ENCODE assay signal across 23 cellular contexts in the genomic region with DNA sequence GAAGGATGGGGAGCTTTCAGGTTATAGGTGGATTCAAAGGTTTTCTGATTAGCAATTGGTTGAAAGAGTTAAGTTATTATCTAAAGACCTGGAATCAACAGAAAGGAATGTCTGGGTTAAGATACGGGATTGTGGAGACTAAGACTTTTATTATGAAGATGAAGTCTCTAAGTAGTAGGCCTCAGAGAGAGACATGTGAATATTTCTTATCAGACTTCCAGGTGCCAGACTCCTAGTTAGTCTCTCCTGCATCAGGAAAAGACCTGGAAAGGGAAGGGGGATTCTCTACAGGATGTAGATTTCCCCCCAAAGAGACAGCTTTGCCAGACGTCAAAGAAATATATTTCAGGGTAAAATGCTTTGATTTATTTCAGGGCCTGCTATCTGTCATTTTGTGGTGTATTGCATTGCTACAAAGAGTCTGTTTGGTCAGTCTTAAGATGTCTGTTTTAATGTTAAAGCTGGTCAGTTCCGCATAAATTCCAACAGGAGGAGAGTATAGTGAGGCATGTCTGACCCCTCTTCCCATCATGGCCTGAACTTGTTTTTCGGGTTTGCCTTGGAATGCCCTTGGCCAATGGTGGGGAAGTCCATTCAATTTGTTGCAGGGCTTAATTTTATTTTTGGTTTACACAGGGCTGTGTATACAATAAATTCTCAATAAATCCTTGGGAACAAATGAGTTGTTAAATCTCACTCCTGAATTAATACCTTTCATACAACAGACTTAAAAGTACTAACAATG.
"Had no signal": no experiment of that assay in that cellular context is flagged by ENCODE, and none has a peak within 500 bp of the region (broad histone marks: within the 10 kb centered on the region; RNA-seq: fewer than 3 reads in every experiment).

No MANE protein-coding gene starts in this region.

- H3K27me3 ChIP-seq: foreskin keratinocyte, tibial artery had no signal

- H3K4me3 ChIP-seq: tibial artery had no signal

- H3K4me1 ChIP-seq: foreskin keratinocyte, tibial artery had no signal

- ATAC-seq: activated naive CD4-positive, alpha-beta T cell treated with anti-CD3 and anti-CD28 coated beads, Interleukin-2, amount 50 U/mL, for 72 hours; activated T-helper 17 cell treated with anti-CD3 and anti-CD28 coated beads, Interleukin-2, amount 50 U/mL, for 72 hours; foreskin keratinocyte; sciatic nerve; stimulated activated effector memory CD8-positive, alpha-beta T cell treated with anti-CD3 and anti-CD28 coated beads, Interleukin-12 subunit alpha, Interleukin-12 subunit beta, amount 100 ng/mL, for 72 hours; stimulated activated naive CD8-positive, alpha-beta T cell treated with anti-CD3 and anti-CD28 coated beads, Interleukin-15, amount 100 ng/mL, for 72 hours had no signal

- DNase-seq: activated CD4-positive, alpha-beta T cell treated with anti-CD3 and anti-CD28 coated beads for 1 hour; activated CD4-positive, alpha-beta T cell treated with anti-CD3 and anti-CD28 coated beads, Interleukin-2, amount 50 U/mL, for 1 hour; activated CD8-positive, alpha-beta memory T cell treated with anti-CD3 and anti-CD28 coated beads for 24 hours; activated CD8-positive, alpha-beta memory T cell treated with anti-CD3 and anti-CD28 coated beads, Interleukin-2, amount 50 U/mL, for 4 hours; activated T-cell treated with anti-CD3 and anti-CD28 coated beads, Interleukin-2, amount 50 U/mL, for 24 hours; aorta; caudate nucleus; effector CD4-positive, alpha-beta T cell; erythroblast; foreskin keratinocyte; left cardiac atrium; naive B cell; occipital lobe; small intestine; stimulated activated CD4-positive, alpha-beta T cell treated with anti-CD3 and anti-CD28 coated beads, Interleukin-2, amount 100 ng/mL, for 24 hours; stimulated activated naive CD8-positive, alpha-beta T cell treated with anti-CD3 and anti-CD28 coated beads, Interleukin-15, amount 100 ng/mL, for 72 hours; tibial artery; WERI-Rb-1 had no signal

- H3K9me3 ChIP-seq: tibial artery had no signal

- H3K36me3 ChIP-seq: tibial artery, WERI-Rb-1 had no signal

- FAIRE-seq: islet of Langerhans, small intestine had no signal

- H3K27ac ChIP-seq: foreskin keratinocyte, tibial artery, WERI-Rb-1 had no signal
